In genomic region chr16:75007443-75007842, GRCh38 we compare ENCODE assay signal across 16 cellular contexts.
DNase-seq lines count a peak whose midpoint lies in the region; ATAC-seq, FAIRE-seq and TF ChIP-seq lines count a peak whose summit lies in the region.
"Had no signal": no experiment of that assay in that cellular context is flagged by ENCODE, and none has a peak within 500 bp of the region (broad histone marks: within the 10 kb centered on the region; RNA-seq: fewer than 3 reads in every experiment).

No MANE protein-coding gene starts in this region.

- H3K4me2 ChIP-seq in BLaER1 (peak overlapping the region; percentile 97), Loucy (ENCODE audit: low read depth, low read length, poor library complexity, severe bottlenecking) (peak overlapping the region; percentile 86)
- H3K4me2 ChIP-seq: SK-N-SH had no signal

- H3K4me3 ChIP-seq in BLaER1: no peak overlapping the region
- H3K4me3 ChIP-seq in Loucy (ENCODE audit: low read length, poor library complexity, severe bottlenecking): peak overlapping the region; percentile 100

- H3K9ac ChIP-seq in BLaER1: no peak overlapping the region
- H3K9ac ChIP-seq in Loucy (ENCODE audit: low read depth, low read length, poor library complexity, severe bottlenecking): peak overlapping the region; percentile 99
- H3K9ac ChIP-seq: SK-N-SH had no signal

- H3K4me1 ChIP-seq in BLaER1 (peaks cover 84% of the 10 kb centered on the region), Loucy (ENCODE audit: insufficient read depth, low read length, poor library complexity, severe bottlenecking) (peaks cover 79% of the 10 kb centered on the region)

- no peak for FAIRE-seq in D721Med (lab: Jason Lieb, UNC)

- no peaks in the 10 kb centered on the region for H3K27me3 ChIP-seq in BLaER1
- no peaks in the 10 kb centered on the region for H3K27me3 ChIP-seq in Loucy (ENCODE audit: insufficient read depth, low read length, poor library complexity, severe bottlenecking)

- in situ Hi-C loops in GM13977 (cut with MboI; ENCODE audit: low pct_unique_long_range_greater_than_20kb, low sequenced_read_pairs, unreplicated experiment): no loop called here

- DNase-seq in GM13977 (ENCODE audit: low spot score) (peak; percentile 40), NCI-H82 (lab: John Stamatoyannopoulos, UW) (no peak), D721Med (ENCODE audit: insufficient read length, low spot score) (no peak), GM19240 (ENCODE audit: insufficient read length, low spot score) (no peak)
- DNase-seq: 8988T, HCEC 1CT, KG1, NCI-H1092, NCI-H345, SK-N-SH, T-helper 1 cell had no signal

- H3K9me3 ChIP-seq in BLaER1 (peaks cover 36% of the 10 kb centered on the region), Loucy (ENCODE audit: insufficient read depth, low read depth, low read length) (no peaks in the 10 kb centered on the region)
- H3K9me3 ChIP-seq: SK-N-SH had no signal

- H3K36me3 ChIP-seq in BLaER1: peaks cover 71% of the 10 kb centered on the region
- H3K36me3 ChIP-seq in Loucy (ENCODE audit: insufficient read depth, low read length): peaks cover 25% of the 10 kb centered on the region; the same call in 1 of the 2 replicates

- TF ChIP-seq CTCF in GM13977 (IDR thresholded peaks at IDR 0.05; ENCODE audit: extremely low read depth, insufficient read depth, missing control alignments): no peak
- no peak for TF ChIP-seq CTCF in Loucy (conservative IDR thresholded peaks at IDR 0.05; ENCODE audit: low read length)
- TF ChIP-seq CTCF in D721Med (IDR thresholded peaks at IDR 0.05; ENCODE audit: insufficient read depth, missing control alignments): no peak

- H3F3A ChIP-seq in Loucy (ENCODE audit: low read depth): no peaks in the 10 kb centered on the region

- H3K79me2 ChIP-seq in Loucy (ENCODE audit: insufficient read depth, low read length): peaks cover 100% of the 10 kb centered on the region

- ATAC-seq in GM21390 (IDR thresholded peaks at IDR 0.05; ENCODE audit: unreplicated experiment) (peak; percentile 46), HG03039 (IDR thresholded peaks at IDR 0.05; ENCODE audit: unreplicated experiment) (no peak)

- H3K9me2 ChIP-seq in Loucy (replicated peaks; ENCODE audit: low read depth, low read length): no peaks in the 10 kb centered on the region
- H3K9me2 ChIP-seq: SK-N-SH had no signal

- H2AFZ ChIP-seq in Loucy (ENCODE audit: low read length): no peak overlapping the region

- H3K27ac ChIP-seq in BLaER1: no peak overlapping the region
- H3K27ac ChIP-seq: C4-2B had no signal

- H4K20me1 ChIP-seq in BLaER1: peaks cover 100% of the 10 kb centered on the region
- peaks cover 100% of the 10 kb centered on the region for H4K20me1 ChIP-seq in Loucy (ENCODE audit: insufficient read depth, low read length, poor library complexity, severe bottlenecking)
